In genomic region chr5:10289353-10289752, GRCh38 we compare ENCODE assay signal across 10 cellular contexts. TPM values are rescaled to one million over a fixed set of nuclear protein-coding genes. Genes with fewer than 3 reads are reported as not detected.
A peak's percentile ranks its signal among the peaks of the same experiment; 100 is the strongest.
DNase-seq lines count a peak whose midpoint lies in the region; ATAC-seq and TF ChIP-seq lines count a peak whose summit lies in the region.
"Had no signal": no experiment of that assay in that cellular context is flagged by ENCODE, and none has a peak within 500 bp of the region (broad histone marks: within the 10 kb centered on the region; RNA-seq: fewer than 3 reads in every experiment).

No MANE protein-coding gene starts in this region.

- peak overlapping the region; percentile 8 to 24 for H3K4me3 ChIP-seq in ascending aorta
- H3K4me3 ChIP-seq in right lobe of liver, result peak overlapping the region in 1 of 3 donors; percentile 14

- H3K4me1 ChIP-seq in ascending aorta, result peaks cover 0 to 12% of the 10 kb centered on the region in 2 donors
- H3K4me1 ChIP-seq in right lobe of liver, result peaks cover 0 to 30% (median 12%) of the 10 kb centered on the region in 4 donors

- WGBS in right lobe of liver (ENCODE audit: insufficient coverage, low coverage, low lambda C conversion rate, missing lambda C conversion rate), result 28% methylated on average over 2 of the region's 6 CpGs

- intact Hi-C loops in ascending aorta (cut with DNase I) (loop anchor here (5.0 kb wide), 1 partner anchor 63 kb away; the partner anchor contains the start of gene MARCHF6), right lobe of liver (cut with DNase I) (no loop called here)

- H3K27me3 ChIP-seq in ascending aorta (no peaks in the 10 kb centered on the region), right lobe of liver (no peaks in the 10 kb centered on the region)

- DNase-seq in AG20443 (ENCODE audit: low spot score) (peak; percentile 78), MV-4-11 (lab: John Stamatoyannopoulos, UW) (peak; percentile 50), ascending aorta (ENCODE audit: low spot score in 2 of 2) (no peak), right lobe of liver (peak; percentile 71 to 88 (median 83)), KG1 (lab: John Stamatoyannopoulos, UW) (no peak), OCI-M1 (lab: John Stamatoyannopoulos, UW) (no peak)
- DNase-seq in activated CD4-positive, alpha-beta T cell treated with anti-CD3 and anti-CD28 coated beads for 4 hours, result no peak
- no peak for DNase-seq in activated naive CD4-positive, alpha-beta T cell treated with anti-CD3 and anti-CD28 coated beads, Interleukin-2, amount 50 U/mL, for 16 hours
- DNase-seq: activated T-cell treated with anti-CD3 and anti-CD28 coated beads, Interleukin-2, amount 50 U/mL, for 72 hours; effector CD8-positive, alpha-beta T cell had no signal

- no peak for TF ChIP-seq CTCF in ascending aorta (IDR thresholded peaks at IDR 0.05)
- peak in 2 of 4 donors; percentile 14 to 18 for TF ChIP-seq CTCF in right lobe of liver (IDR thresholded peaks at IDR 0.05)

- H3K9me3 ChIP-seq in ascending aorta (no peaks in the 10 kb centered on the region), right lobe of liver (no peaks in the 10 kb centered on the region)

- H3K36me3 ChIP-seq in ascending aorta (peaks cover 3 to 15% of the 10 kb centered on the region in 2 donors), right lobe of liver (peaks cover 0 to 30% (median 2%) of the 10 kb centered on the region in 4 donors)

- peak; percentile 90 to 93 (median 92) for ATAC-seq in right lobe of liver
- ATAC-seq: activated T-cell treated with anti-CD3 and anti-CD28 coated beads, Interleukin-2, amount 50 U/mL, for 72 hours had no signal

- H3K27ac ChIP-seq in ascending aorta, result peak overlapping the region; percentile 58 to 68
- H3K27ac ChIP-seq in right lobe of liver, result peak overlapping the region; percentile 83 to 93 (median 92)

- TF ChIP-seq POLR2A in right lobe of liver (IDR thresholded peaks at IDR 0.05), result peak; percentile 50

RNA-seq across cellular contexts. Expression of gene CMBL, which starts 18.3 kb away (rescaled TPM):
- total RNA-seq in ascending aorta, result 0.75 TPM
- 100 to 1,000 TPM in 3 of 6 experiments, 10 to 100 TPM in 3; 29.4 to 206 (median 97.7) TPM for total RNA-seq in right lobe of liver

RNA-seq across cellular contexts. Expression of gene CCT5, which starts 39.3 kb away (rescaled TPM):
- 66.1 TPM for total RNA-seq in ascending aorta
- 100 to 1,000 TPM in 2 of 6 experiments, 10 to 100 TPM in 4; 39.7 to 124 (median 74.8) TPM for total RNA-seq in right lobe of liver

RNA-seq across cellular contexts. Expression of gene ATPSCKMT, which starts 39.7 kb away (rescaled TPM):
- 0.64 TPM for total RNA-seq in ascending aorta
- 10 to 100 TPM in 5 of 6 experiments, 1 to 10 TPM in 1; 7.5 to 16.0 (median 14.1) TPM for total RNA-seq in right lobe of liver

Comparison
In these comparisons a context has a peak if more than half of its experiments do, and no peak if none do; other contexts are left out.
1. DNase-seq: peak in AG20443 (single experiment), MV-4-11 (single experiment) and right lobe of liver (3 of 3); none in ascending aorta (0 of 2), KG1 (single experiment), activated CD4-positive, alpha-beta T cell treated with anti-CD3 and anti-CD28 coated beads for 4 hours (0 of 2), activated naive CD4-positive, alpha-beta T cell treated with anti-CD3 and anti-CD28 coated beads, Interleukin-2, amount 50 U/mL, for 16 hours (single experiment) and OCI-M1 (single experiment).
2. RNA of gene CMBL, which starts 18.3 kb away (total RNA-seq): 29.4 to 206 TPM in right lobe of liver; 0.75 TPM in ascending aorta (single experiment); every median in the first group is over 10 times any median in the second.